Comparison of ENCODE assay signal across 21 cellular contexts in the genomic region with DNA sequence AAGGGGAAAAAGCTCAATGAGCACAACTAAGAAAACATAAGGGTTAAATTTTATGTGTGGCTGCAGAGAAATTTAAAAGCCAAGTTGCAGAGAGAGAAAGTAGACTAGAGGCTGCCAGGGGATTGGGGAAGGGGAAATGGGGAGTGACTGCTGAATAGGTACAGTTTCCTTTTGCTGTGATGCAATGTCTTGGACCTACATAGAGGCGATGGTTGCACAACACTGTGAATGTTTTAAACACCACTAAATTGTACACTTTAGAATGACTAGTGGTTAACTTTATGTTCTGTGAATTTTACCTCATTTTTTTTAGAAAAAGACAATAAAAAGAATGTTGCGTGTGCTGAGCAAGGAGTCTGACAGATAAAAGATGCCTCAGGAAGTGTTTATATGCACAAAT. TPM values are rescaled to one million over a fixed set of nuclear protein-coding genes. Genes with fewer than 3 reads are reported as not detected.
DNase-seq lines count a peak whose midpoint lies in the region; ATAC-seq and TF ChIP-seq lines count a peak whose summit lies in the region.
"Had no signal": no experiment of that assay in that cellular context is flagged by ENCODE, and none has a peak within 500 bp of the region (broad histone marks: within the 10 kb centered on the region; RNA-seq: fewer than 3 reads in every experiment).

No MANE protein-coding gene starts in this region.

- DNase-seq in KG1 (lab: John Stamatoyannopoulos, UW) = peak; percentile 40
- DNase-seq in fibroblast of pulmonary artery (ENCODE audit: low read depth) = peak; percentile 82
- no peak for DNase-seq in sciatic nerve (ENCODE audit: low spot score)
- DNase-seq in nucleus accumbens (lab: John Stamatoyannopoulos, UW) = no peak
- DNase-seq in sigmoid colon = no peak
- no peak for DNase-seq in activated naive CD4-positive, alpha-beta T cell treated with anti-CD3 and anti-CD28 coated beads for 36 hours
- DNase-seq: activated CD4-positive, alpha-beta T cell treated with anti-CD3 and anti-CD28 coated beads, Interleukin-2, amount 50 U/mL, for 1 hour; activated CD8-positive, alpha-beta memory T cell treated with anti-CD3 and anti-CD28 coated beads, Interleukin-2, amount 50 U/mL, for 48 hours; activated gamma-delta T cell treated with Interleukin-2 at 50 U/mL for 16 hours; anterior cingulate cortex; Calu3; endodermal cell; foreskin melanocyte; H9; mucosa of descending colon; NCI-H2107; NCI-H748 treated with DMSO at 0.1 percent for 48 hours; stimulated activated naive CD8-positive, alpha-beta T cell treated with anti-CD3 and anti-CD28 coated beads, Interleukin-15, Interleukin-2, amounts not matched to agents 100 U/mL and 50 U/mL, for 24 hours; upper lobe of left lung had no signal

- peaks cover 39% of the 10 kb centered on the region for H3K4me1 ChIP-seq in OCI-LY3 (ENCODE audit: low read length)
- no peaks in the 10 kb centered on the region for H3K4me1 ChIP-seq in sigmoid colon
- H3K4me1 ChIP-seq: upper lobe of left lung had no signal

- no peak overlapping the region for H2AFZ ChIP-seq in OCI-LY3 (ENCODE audit: low read depth, low read length)

- H3K9me3 ChIP-seq in OCI-LY3 (ENCODE audit: insufficient read depth, low read length) (no peaks in the 10 kb centered on the region), sigmoid colon (no peaks in the 10 kb centered on the region)
- H3K9me3 ChIP-seq: mucosa of descending colon, neutrophil, upper lobe of left lung had no signal

- H3K36me3 ChIP-seq in OCI-LY3 (replicated peaks; ENCODE audit: low read depth, low read length) (peaks cover 5% of the 10 kb centered on the region), sigmoid colon (no peaks in the 10 kb centered on the region)
- H3K36me3 ChIP-seq: neutrophil, upper lobe of left lung had no signal

- no peaks in the 10 kb centered on the region for H3K36me3 Mint-ChIP-seq in activated naive CD4-positive, alpha-beta T cell treated with anti-CD3 and anti-CD28 coated beads for 36 hours (ENCODE audit: low read depth)

- no peak for TF ChIP-seq EP300 in sigmoid colon (IDR thresholded peaks at IDR 0.05)

- no peak overlapping the region for H3K4me3 Mint-ChIP-seq in activated naive CD4-positive, alpha-beta T cell treated with anti-CD3 and anti-CD28 coated beads for 36 hours
- H3K4me3 Mint-ChIP-seq: endodermal cell, H9 had no signal

- no peak overlapping the region for H3K9ac ChIP-seq in OCI-LY3 (ENCODE audit: low read length)

- no peak for TF ChIP-seq POLR2A in sigmoid colon (IDR thresholded peaks at IDR 0.05)

- H3K27ac ChIP-seq in OCI-LY3 (ENCODE audit: low read length) (no peak overlapping the region), sigmoid colon (no peak overlapping the region)
- H3K27ac ChIP-seq: neutrophil, upper lobe of left lung had no signal

- CTCF ChIA-PET in activated naive CD4-positive, alpha-beta T cell treated with anti-CD3 and anti-CD28 coated beads for 36 hours (lab: Charles Lee) = no interaction called here

- H3K27me3 ChIP-seq in OCI-LY3 (ENCODE audit: low read depth, low read length) (no peaks in the 10 kb centered on the region), sigmoid colon (no peaks in the 10 kb centered on the region)
- H3K27me3 ChIP-seq: neutrophil, upper lobe of left lung had no signal

- peak; percentile 65 for ATAC-seq in sciatic nerve
- ATAC-seq: mucosa of descending colon; stimulated activated naive CD8-positive, alpha-beta T cell treated with anti-CD3 and anti-CD28 coated beads, Interleukin-15, Interleukin-2, amounts not matched to agents 100 U/mL and 50 U/mL, for 24 hours had no signal

- H4K20me1 ChIP-seq in OCI-LY3 (ENCODE audit: insufficient read depth, low read length) = peaks cover 19% of the 10 kb centered on the region; the same call in 1 of the 2 replicates

- no peaks in the 10 kb centered on the region for H3K9me3 Mint-ChIP-seq in activated naive CD4-positive, alpha-beta T cell treated with anti-CD3 and anti-CD28 coated beads for 36 hours
- H3K9me3 Mint-ChIP-seq: H9 had no signal

- peaks cover 8% of the 10 kb centered on the region for H3K27me3 Mint-ChIP-seq in activated naive CD4-positive, alpha-beta T cell treated with anti-CD3 and anti-CD28 coated beads for 36 hours (ENCODE audit: low read depth)

- H3K4me1 Mint-ChIP-seq in activated naive CD4-positive, alpha-beta T cell treated with anti-CD3 and anti-CD28 coated beads for 36 hours (ENCODE audit: low read depth) = no peaks in the 10 kb centered on the region

- H3K27ac Mint-ChIP-seq in activated naive CD4-positive, alpha-beta T cell treated with anti-CD3 and anti-CD28 coated beads for 36 hours = no peak overlapping the region
- H3K27ac Mint-ChIP-seq: endodermal cell, H9 had no signal

- peaks cover 69% of the 10 kb centered on the region for H3K79me2 ChIP-seq in OCI-LY3 (ENCODE audit: low read length)

- TF ChIP-seq CTCF in OCI-LY3 (IDR thresholded peaks at IDR 0.05; ENCODE audit: low read depth, low read length) (no peak), fibroblast of pulmonary artery (IDR thresholded peaks at IDR 0.05; ENCODE audit: low read length, missing control alignments) (no peak), sigmoid colon (IDR thresholded peaks at IDR 0.05) (no peak)

- intact Hi-C loops in sciatic nerve (cut with DNase I) = no loop called here
- intact Hi-C loops in sigmoid colon (cut with DNase I) = no loop called here
- intact Hi-C loops in activated naive CD4-positive, alpha-beta T cell treated with anti-CD3 and anti-CD28 coated beads for 36 hours (cut with micrococcal nuclease) = no loop called here

- H3K4me3 ChIP-seq in OCI-LY3 (ENCODE audit: low read length) = no peak overlapping the region
- H3K4me3 ChIP-seq in fibroblast of pulmonary artery (replicated peaks; ENCODE audit: low read depth, low read length) = no peak overlapping the region
- no peak overlapping the region for H3K4me3 ChIP-seq in sigmoid colon
- H3K4me3 ChIP-seq: mucosa of descending colon, upper lobe of left lung had no signal

- H3K4me2 ChIP-seq in OCI-LY3 (ENCODE audit: low read length) = peak overlapping the region; percentile 1; the same call in 1 of the 2 replicates

- WGBS in sigmoid colon, 2 donors = 58 to 71% methylated on average over 2 of the region's 2 CpGs

RNA-seq across cellular contexts. Expression of a gene that starts 36.5 kb away (rescaled TPM):
- total RNA-seq in sciatic nerve (16.5 TPM), sigmoid colon (10 to 100 TPM in 1 of 4 donors, 1 to 10 TPM in 2, under 1 TPM in 1; 0.83 to 14.6 (median 2.6) TPM)
- polyA plus RNA-seq in sigmoid colon = 1 to 10 TPM in 1 of 3 donors, under 1 TPM in 1, not detected in 1; 0.23 to 2.4 TPM
- total RNA-seq in activated naive CD4-positive, alpha-beta T cell treated with anti-CD3 and anti-CD28 coated beads for 36 hours = not detected
- total RNA-seq: Calu3 had no signal

Comparison
In these comparisons a context has a peak if more than half of its experiments do, and no peak if none do; other contexts are left out.
1. DNase-seq: peak in KG1 (single experiment) and fibroblast of pulmonary artery (single experiment); none in sciatic nerve (single experiment), nucleus accumbens (0 of 56), sigmoid colon (single experiment) and activated naive CD4-positive, alpha-beta T cell treated with anti-CD3 and anti-CD28 coated beads for 36 hours (single experiment).